Comparison of ENCODE assay signal across 10 cellular contexts in genomic region chr6:42441059-42441471, GRCh38. TPM values are rescaled to one million over a fixed set of nuclear protein-coding genes. Genes with fewer than 3 reads are reported as not detected.
DNase-seq lines count a peak whose midpoint lies in the region; ATAC-seq and TF ChIP-seq lines count a peak whose summit lies in the region.
"Had no signal": no experiment of that assay in that cellular context is flagged by ENCODE, and none has a peak within 500 bp of the region (broad histone marks: within the 10 kb centered on the region; RNA-seq: fewer than 3 reads in every experiment).

No MANE protein-coding gene starts in this region.

- no peaks in the 10 kb centered on the region for H3K9me3 Mint-ChIP-seq in activated T-cell treated with anti-CD3 and anti-CD28 coated beads, Interleukin-2, amount 50 U/mL, for 72 hours
- H3K9me3 Mint-ChIP-seq in T-helper 2 cell treated with Interferon-gamma antibody and Interleukin-4, amounts not matched to agents 5 μg/mL and 100 μg/mL, for 36 hours = no peaks in the 10 kb centered on the region
- H3K9me3 Mint-ChIP-seq: naive B cell had no signal

- H3K4me3 Mint-ChIP-seq in activated T-cell treated with anti-CD3 and anti-CD28 coated beads, Interleukin-2, amount 50 U/mL, for 72 hours = peak overlapping the region; percentile 75 to 78
- no peak overlapping the region for H3K4me3 Mint-ChIP-seq in T-helper 2 cell treated with Interferon-gamma antibody and Interleukin-4, amounts not matched to agents 5 μg/mL and 100 μg/mL, for 36 hours
- H3K4me3 Mint-ChIP-seq: naive B cell had no signal

- no peaks in the 10 kb centered on the region for H3K27me3 Mint-ChIP-seq in activated T-cell treated with anti-CD3 and anti-CD28 coated beads, Interleukin-2, amount 50 U/mL, for 72 hours (ENCODE audit: low read depth)
- H3K27me3 Mint-ChIP-seq in T-helper 2 cell treated with Interferon-gamma antibody and Interleukin-4, amounts not matched to agents 5 μg/mL and 100 μg/mL, for 36 hours (ENCODE audit: low read depth) = no peaks in the 10 kb centered on the region

- H3K4me1 ChIP-seq in effector memory CD4-positive, alpha-beta T cell (ENCODE audit: control insufficient read depth, insufficient read depth, low read length, poor library complexity, severe bottlenecking) = peaks cover 26% of the 10 kb centered on the region
- H3K4me1 ChIP-seq in mucosa of descending colon (ENCODE audit: low read depth) (no peaks in the 10 kb centered on the region), upper lobe of left lung (peaks cover 0 to 11% (median 5%) of the 10 kb centered on the region in 4 donors)

- ATAC-seq in activated T-cell treated with anti-CD3 and anti-CD28 coated beads, Interleukin-2, amount 50 U/mL, for 72 hours (replicated peaks in 1 of 2) = peak in 1 of 2 donors; percentile 6
- ATAC-seq in mucosa of descending colon = peak; percentile 34
- ATAC-seq in upper lobe of left lung (ENCODE audit: low FRiP score in 2 of 2) = peak in 1 of 2 donors; percentile 49
- no peak for ATAC-seq in HG02571 (IDR thresholded peaks at IDR 0.05; ENCODE audit: unreplicated experiment)
- ATAC-seq in HG03521 (IDR thresholded peaks at IDR 0.05; ENCODE audit: unreplicated experiment) = no peak

- TF ChIP-seq CTCF in mucosa of descending colon (IDR thresholded peaks at IDR 0.05) (no peak), upper lobe of left lung (IDR thresholded peaks at IDR 0.05) (no peak)

- H3K4me1 Mint-ChIP-seq in activated T-cell treated with anti-CD3 and anti-CD28 coated beads, Interleukin-2, amount 50 U/mL, for 72 hours (ENCODE audit: low read depth) = peaks cover 61% of the 10 kb centered on the region
- H3K4me1 Mint-ChIP-seq in T-helper 2 cell treated with Interferon-gamma antibody and Interleukin-4, amounts not matched to agents 5 μg/mL and 100 μg/mL, for 36 hours (ENCODE audit: low read depth) = peaks cover 22% of the 10 kb centered on the region
- H3K4me1 Mint-ChIP-seq: naive B cell had no signal

- H3K36me3 ChIP-seq in effector memory CD4-positive, alpha-beta T cell (ENCODE audit: control insufficient read depth, insufficient read depth, low read length) = no peaks in the 10 kb centered on the region
- H3K36me3 ChIP-seq in mucosa of descending colon (ENCODE audit: low read depth) (no peaks in the 10 kb centered on the region), upper lobe of left lung (no peaks in the 10 kb centered on the region)

- TF ChIP-seq POLR2A in upper lobe of left lung (IDR thresholded peaks at IDR 0.05) = no peak

- H3K36me3 Mint-ChIP-seq in activated T-cell treated with anti-CD3 and anti-CD28 coated beads, Interleukin-2, amount 50 U/mL, for 72 hours (ENCODE audit: insufficient read depth in 2 of 2) = peaks cover 2 to 8% of the 10 kb centered on the region in 2 donors
- H3K36me3 Mint-ChIP-seq in T-helper 2 cell treated with Interferon-gamma antibody and Interleukin-4, amounts not matched to agents 5 μg/mL and 100 μg/mL, for 36 hours (ENCODE audit: low read depth) = peaks cover 26% of the 10 kb centered on the region
- H3K36me3 Mint-ChIP-seq: naive B cell had no signal

- whole genome bisulfite sequencing in upper lobe of left lung, 2 donors = 57 to 60% methylated on average over 4 of the region's 4 CpGs

- no peaks in the 10 kb centered on the region for H3K9me3 ChIP-seq in effector memory CD4-positive, alpha-beta T cell (ENCODE audit: control insufficient read depth, low read length)
- no peaks in the 10 kb centered on the region for H3K9me3 ChIP-seq in mucosa of descending colon
- no peaks in the 10 kb centered on the region for H3K9me3 ChIP-seq in upper lobe of left lung

- peak overlapping the region; percentile 3 for H3K27ac ChIP-seq in effector memory CD4-positive, alpha-beta T cell (ENCODE audit: insufficient read depth, low read length, poor library complexity, severe bottlenecking)
- H3K27ac ChIP-seq in upper lobe of left lung = peak overlapping the region in 3 of 4 donors; percentile 38 to 56 (median 50)

- intact Hi-C loops in mucosa of descending colon (cut with DNase I, micrococcal nuclease) = no loop called here

- H3K27me3 ChIP-seq in effector memory CD4-positive, alpha-beta T cell (replicated peaks; ENCODE audit: control insufficient read depth, insufficient read depth, low read length, poor library complexity, severe bottlenecking) = no peaks in the 10 kb centered on the region
- no peaks in the 10 kb centered on the region for H3K27me3 ChIP-seq in upper lobe of left lung

- TF ChIP-seq EP300 in upper lobe of left lung (IDR thresholded peaks at IDR 0.05) = no peak

- peak overlapping the region; percentile 24 for H3K4me3 ChIP-seq in effector memory CD4-positive, alpha-beta T cell (ENCODE audit: insufficient read depth, low read depth, low read length, poor library complexity, severe bottlenecking)
- no peak overlapping the region for H3K4me3 ChIP-seq in mucosa of descending colon
- H3K4me3 ChIP-seq in upper lobe of left lung = peak overlapping the region in 1 of 4 donors; percentile 5

- no peak for DNase-seq in activated T-cell treated with anti-CD3 and anti-CD28 coated beads, Interleukin-2, amount 50 U/mL, for 72 hours
- no peak for DNase-seq in activated T-cell treated with anti-CD3 and anti-CD28 coated beads for 4 hours
- DNase-seq in effector memory CD4-positive, alpha-beta T cell = no peak
- no peak for DNase-seq in mucosa of descending colon
- DNase-seq in upper lobe of left lung = no peak
- no peak for DNase-seq in T-helper 2 cell treated with Interferon-gamma antibody and Interleukin-4, amounts not matched to agents 5 μg/mL and 100 μg/mL, for 36 hours (ENCODE audit: low spot score)
- DNase-seq: naive B cell, NCI-H1105 had no signal

- peak overlapping the region; percentile 85 for H3K27ac Mint-ChIP-seq in activated T-cell treated with anti-CD3 and anti-CD28 coated beads, Interleukin-2, amount 50 U/mL, for 72 hours
- H3K27ac Mint-ChIP-seq in T-helper 2 cell treated with Interferon-gamma antibody and Interleukin-4, amounts not matched to agents 5 μg/mL and 100 μg/mL, for 36 hours = no peak overlapping the region
- H3K27ac Mint-ChIP-seq: naive B cell had no signal

RNA-seq across cellular contexts. Expression of gene TRERF1, which starts 10.7 kb away (rescaled TPM):
- total RNA-seq in activated T-cell treated with anti-CD3 and anti-CD28 coated beads, Interleukin-2, amount 50 U/mL, for 72 hours = 10 to 100 TPM; 37.2 to 43.0 TPM
- 10 to 100 TPM in 1 of 3 donors, 1 to 10 TPM in 2; 2.8 to 11.2 (median 3.8) TPM for total RNA-seq in mucosa of descending colon
- 1 to 10 TPM; 2.0 to 7.3 (median 5.4) TPM for total RNA-seq in upper lobe of left lung
